ENCODE assay signal across 10 cellular contexts in genomic region chr17:64084086-64084939, GRCh38. TPM values are rescaled to one million over a fixed set of nuclear protein-coding genes. Genes with fewer than 3 reads are reported as not detected.
DNase-seq lines count a peak whose midpoint lies in the region; ATAC-seq and TF ChIP-seq lines count a peak whose summit lies in the region.
"Had no signal": no experiment of that assay in that cellular context is flagged by ENCODE, and none has a peak within 500 bp of the region (broad histone marks: within the 10 kb centered on the region; RNA-seq: fewer than 3 reads in every experiment).

No MANE protein-coding gene starts in this region.

- H2AFZ ChIP-seq in mammary epithelial cell (ENCODE audit: low read depth, low read length) = peak overlapping the region; percentile 9

- dilution Hi-C loops in mammary epithelial cell (cut with HindIII; ENCODE audit: low sequenced_read_pairs) = no loop called here

- H3K9me3 ChIP-seq in mammary epithelial cell (replicated peaks; ENCODE audit: insufficient read depth, low read length) (no peaks in the 10 kb centered on the region), neutrophil (no peaks in the 10 kb centered on the region)
- H3K9me3 ChIP-seq: uterus had no signal

- peak overlapping the region; percentile 6 for H3K4me2 ChIP-seq in mammary epithelial cell (ENCODE audit: insufficient read depth, low read depth, low read length)

- peaks cover 16% of the 10 kb centered on the region for H3K79me2 ChIP-seq in mammary epithelial cell (ENCODE audit: insufficient read depth, low read length)

- BruUV-seq in mammary epithelial cell (replicated peaks; lab: Mats Ljungman, UMichigan) = no TSS peak

- H3K27me3 ChIP-seq in mammary epithelial cell (ENCODE audit: insufficient read depth, low read length) (no peaks in the 10 kb centered on the region), neutrophil (no peaks in the 10 kb centered on the region)
- H3K27me3 ChIP-seq: uterus had no signal

- CTCF ChIA-PET in mammary epithelial cell (lab: Charles Lee; ENCODE audit: low non-redundant PET) = no interaction called here

- H3K4me3 ChIP-seq in mammary epithelial cell (replicated peaks in 1 of 3; ENCODE audit: insufficient read depth in 1 of 3, low read depth in 2 of 3, low read length in 3 of 3) (no peak overlapping the region), neutrophil (ENCODE audit: low read depth in 1 of 2, low read length in 1 of 2) (no peak overlapping the region)
- H3K4me3 ChIP-seq: uterus had no signal

- H3K4me1 ChIP-seq in mammary epithelial cell (ENCODE audit: insufficient read depth, low read length) (peaks cover 32% of the 10 kb centered on the region), neutrophil (ENCODE audit: control insufficient read depth in 1 of 2, insufficient read depth in 1 of 2, low read depth in 1 of 2, low read length in 1 of 2) (peaks cover 46 to 54% of the 10 kb centered on the region in 2 experiments)

- ATAC-seq in HG02840 (IDR thresholded peaks at IDR 0.05; ENCODE audit: low FRiP score, unreplicated experiment) = no peak
- ATAC-seq in HG03025 (IDR thresholded peaks at IDR 0.05; ENCODE audit: low FRiP score, unreplicated experiment) = no peak
- ATAC-seq in HG03439 (IDR thresholded peaks at IDR 0.05; ENCODE audit: unreplicated experiment) = no peak

- no peak for TF ChIP-seq CTCF in mammary epithelial cell (conservative IDR thresholded peaks at IDR 0.05 in 1 of 2, IDR thresholded peaks at IDR 0.05 in 1 of 2; ENCODE audit: extremely low read depth in 1 of 2, insufficient read depth in 1 of 2, low read depth in 1 of 2, low read length in 2 of 2)
- TF ChIP-seq CTCF in neutrophil (IDR thresholded peaks at IDR 0.05) = no peak

- H3K27ac ChIP-seq in mammary epithelial cell (ENCODE audit: insufficient read depth, low read depth, low read length) (peak overlapping the region; percentile 34), neutrophil (peak overlapping the region; percentile 99)

- no peaks in the 10 kb centered on the region for H4K20me1 ChIP-seq in mammary epithelial cell (ENCODE audit: insufficient read depth, low read length)

- no peak overlapping the region for H3K9ac ChIP-seq in mammary epithelial cell (ENCODE audit: insufficient read depth, low read length)

- intact Hi-C loops in mammary epithelial cell (cut with micrococcal nuclease) = loop anchor here (5.0 kb wide), 1 partner anchor 33 kb away; no protein-coding TSS in a partner anchor

- H3K36me3 ChIP-seq in mammary epithelial cell (ENCODE audit: insufficient read depth, low read length) = no peaks in the 10 kb centered on the region
- no peaks in the 10 kb centered on the region for H3K36me3 ChIP-seq in neutrophil
- H3K36me3 ChIP-seq: uterus had no signal

- peak; percentile 55 for DNase-seq in EL
- DNase-seq in NCI-H510A (lab: John Stamatoyannopoulos, UW) = peak; percentile 40
- peak; percentile 62 for DNase-seq in mammary epithelial cell
- no peak for DNase-seq in NCI-H345 treated with DMSO at 0.1 percent for 48 hours (lab: John Stamatoyannopoulos, UW; ENCODE audit: unreplicated experiment)
- DNase-seq: NCI-H187, uterus had no signal

- 40% methylated on average over 9 of the region's 10 CpGs for WGBS in mammary epithelial cell (ENCODE audit: low coverage, missing lambda C conversion rate)

- in situ Hi-C loops in mammary epithelial cell (cut with MboI; ENCODE audit: low sequenced_read_pairs in 2 of 2) = no loop called here

RNA-seq across cellular contexts. Expression of gene ERN1, which starts 45.6 kb away (rescaled TPM):
- total RNA-seq in mammary epithelial cell = 10 to 100 TPM; 18.8 to 36.8 TPM
- 5.3 TPM for polyA plus RNA-seq in mammary epithelial cell
- polyA minus RNA-seq in mammary epithelial cell = 3.7 TPM
